2 cellular contexts compared by ENCODE assay signal in the genomic region with DNA sequence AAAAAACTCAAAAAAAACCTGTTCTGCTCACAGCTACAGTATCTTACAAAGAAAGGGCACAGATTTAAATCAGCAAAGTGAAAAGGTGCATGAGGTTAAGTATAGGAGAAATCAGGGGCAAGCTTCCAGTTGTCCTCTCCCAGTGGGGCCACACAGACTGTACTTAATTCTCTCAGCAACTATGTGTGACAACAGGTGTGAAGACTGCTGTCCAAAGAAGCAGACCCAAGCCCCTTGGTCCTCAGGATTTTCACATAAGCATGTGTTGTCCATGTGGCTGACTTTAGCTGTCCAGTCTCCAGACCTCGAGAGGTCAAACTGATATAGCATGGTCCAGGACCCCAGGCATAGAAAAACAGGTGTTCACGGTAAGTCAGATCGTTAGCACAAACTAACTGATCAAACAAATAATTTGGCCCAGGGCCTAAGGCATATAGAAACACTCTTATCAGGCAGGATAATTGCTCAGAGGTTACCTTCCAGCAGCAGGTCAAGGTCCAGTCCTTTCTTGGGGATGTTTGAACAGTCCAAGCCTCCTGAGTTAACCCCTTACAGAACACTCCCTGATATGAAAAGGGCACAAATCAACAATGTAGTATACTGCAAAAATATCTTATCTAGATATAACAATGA.
TF ChIP-seq lines count a peak whose summit lies in the region.

No MANE protein-coding gene starts in this region.

TF ChIP-seq in IMR-90, 13 proteins besides CTCF, POLR2A, EP300 and RAD21:
- no peak for TF ChIP-seq SMC3 (IDR thresholded peaks at IDR 0.05; ENCODE audit: low read depth, low read length)
- TF ChIP-seq BHLHE40 (IDR thresholded peaks at IDR 0.05; ENCODE audit: low read depth, low read length) = no peak
- TF ChIP-seq FOS (IDR thresholded peaks at IDR 0.05; ENCODE audit: low read depth, low read length) = no peak
- TF ChIP-seq RCOR1 (IDR thresholded peaks at IDR 0.05; ENCODE audit: insufficient replicate concordance, low read length) = no peak
- TF ChIP-seq CEBPB (IDR thresholded peaks at IDR 0.05; ENCODE audit: low read depth, low read length) = no peak
- no peak for TF ChIP-seq MXI1 (IDR thresholded peaks at IDR 0.05; ENCODE audit: borderline replicate concordance, low read depth, low read length)
- TF ChIP-seq, protein P1, sequence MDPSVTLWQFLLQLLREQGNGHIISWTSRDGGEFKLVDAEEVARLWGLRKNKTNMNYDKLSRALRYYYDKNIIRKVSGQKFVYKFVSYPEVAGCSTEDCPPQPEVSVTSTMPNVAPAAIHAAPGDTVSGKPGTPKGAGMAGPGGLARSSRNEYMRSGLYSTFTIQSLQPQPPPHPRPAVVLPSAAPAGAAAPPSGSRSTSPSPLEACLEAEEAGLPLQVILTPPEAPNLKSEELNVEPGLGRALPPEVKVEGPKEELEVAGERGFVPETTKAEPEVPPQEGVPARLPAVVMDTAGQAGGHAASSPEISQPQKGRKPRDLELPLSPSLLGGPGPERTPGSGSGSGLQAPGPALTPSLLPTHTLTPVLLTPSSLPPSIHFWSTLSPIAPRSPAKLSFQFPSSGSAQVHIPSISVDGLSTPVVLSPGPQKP (IDR thresholded peaks at IDR 0.05; ENCODE audit: borderline replicate concordance, low read depth, low read length) = no peak
- TF ChIP-seq, protein P2, sequence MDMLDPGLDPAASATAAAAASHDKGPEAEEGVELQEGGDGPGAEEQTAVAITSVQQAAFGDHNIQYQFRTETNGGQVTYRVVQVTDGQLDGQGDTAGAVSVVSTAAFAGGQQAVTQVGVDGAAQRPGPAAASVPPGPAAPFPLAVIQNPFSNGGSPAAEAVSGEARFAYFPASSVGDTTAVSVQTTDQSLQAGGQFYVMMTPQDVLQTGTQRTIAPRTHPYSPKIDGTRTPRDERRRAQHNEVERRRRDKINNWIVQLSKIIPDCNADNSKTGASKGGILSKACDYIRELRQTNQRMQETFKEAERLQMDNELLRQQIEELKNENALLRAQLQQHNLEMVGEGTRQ (IDR thresholded peaks at IDR 0.05; ENCODE audit: low read depth, low read length) = no peak
- no peak for TF ChIP-seq RFX5 (IDR thresholded peaks at IDR 0.05; ENCODE audit: low read depth, low read length)

TF ChIP-seq in endothelial cell of umbilical vein, 7 proteins besides CTCF, POLR2A, EP300 and RAD21:
- TF ChIP-seq MYC (IDR thresholded peaks at IDR 0.05; ENCODE audit: low read depth, low read length) (no peak), GATA2 (IDR thresholded peaks at IDR 0.05; ENCODE audit: insufficient read depth, insufficient read length, low read depth, low read length) (no peak), POLR2AphosphoS5 (IDR thresholded peaks at IDR 0.05; ENCODE audit: insufficient read depth, low read depth, low read length) (no peak), FOS (IDR thresholded peaks at IDR 0.05; ENCODE audit: borderline replicate concordance, insufficient read depth, low read length) (no peak)
